In genomic region chr19:33755314-33756020, GRCh38 we compare ENCODE assay signal across 13 cellular contexts.
"Had no signal": no experiment of that assay in that cellular context is flagged by ENCODE, and none has a peak within 500 bp of the region (broad histone marks: within the 10 kb centered on the region; RNA-seq: fewer than 3 reads in every experiment).

No MANE protein-coding gene starts in this region.

- H3K4me3 Mint-ChIP-seq: activated T-helper 17 cell treated with anti-CD3 and anti-CD28 coated beads, Interleukin-2, amount 50 U/mL, for 72 hours; endodermal cell; stimulated activated naive B cell treated with anti-CD40 and anti-IgM and Interleukin-4, amounts not matched to agents 10 μg/mL and 1 μg/mL and 100 μg/mL, for 72 hours had no signal

- H3K27ac Mint-ChIP-seq: activated T-helper 17 cell treated with anti-CD3 and anti-CD28 coated beads, Interleukin-2, amount 50 U/mL, for 72 hours; endodermal cell; stimulated activated naive B cell treated with anti-CD40 and anti-IgM and Interleukin-4, amounts not matched to agents 10 μg/mL and 1 μg/mL and 100 μg/mL, for 72 hours had no signal

- H3K4me1 Mint-ChIP-seq: activated T-helper 17 cell treated with anti-CD3 and anti-CD28 coated beads, Interleukin-2, amount 50 U/mL, for 72 hours; endodermal cell; stimulated activated naive B cell treated with anti-CD40 and anti-IgM and Interleukin-4, amounts not matched to agents 10 μg/mL and 1 μg/mL and 100 μg/mL, for 72 hours had no signal

- H3K36me3 Mint-ChIP-seq: stimulated activated naive B cell treated with anti-CD40 and anti-IgM and Interleukin-4, amounts not matched to agents 10 μg/mL and 1 μg/mL and 100 μg/mL, for 72 hours had no signal

- H3K9me3 Mint-ChIP-seq: activated T-helper 17 cell treated with anti-CD3 and anti-CD28 coated beads, Interleukin-2, amount 50 U/mL, for 72 hours; endodermal cell had no signal

- DNase-seq: activated naive CD4-positive, alpha-beta T cell treated with Interleukin-2 at 50 U/mL for 16 hours; activated T-cell treated with anti-CD3 and anti-CD28 coated beads for 4 hours; endodermal cell; gastrocnemius medialis; heart right ventricle; left cardiac atrium; lower lobe of right lung; pancreas; retina; stimulated activated CD4-positive, alpha-beta T cell treated with anti-CD3 and anti-CD28 coated beads, Interleukin-2, amount 100 ng/mL, for 48 hours; stimulated activated naive B cell treated with anti-CD40 and anti-IgM and Interleukin-4, amounts not matched to agents 10 μg/mL and 1 μg/mL and 100 μg/mL, for 72 hours; T-helper 9 cell had no signal
